In genomic region chr10:84938117-84938905, GRCh38 we compare ENCODE assay signal across 19 cellular contexts.
"Had no signal": no experiment of that assay in that cellular context is flagged by ENCODE, and none has a peak within 500 bp of the region (broad histone marks: within the 10 kb centered on the region; RNA-seq: fewer than 3 reads in every experiment).

No MANE protein-coding gene starts in this region.

- H3K9me3 ChIP-seq: psoas muscle, sigmoid colon, stomach, uterus had no signal

- H3K27ac ChIP-seq: neural progenitor cell, psoas muscle, sigmoid colon, stomach, uterus had no signal

- DNase-seq: activated CD4-positive, CD25-positive, alpha-beta regulatory T cell treated with anti-CD3 and anti-CD28 coated beads, Interleukin-2, amount 50 U/mL, for 72 hours; activated naive CD4-positive, alpha-beta T cell treated with Interleukin-2 at 50 U/mL for 16 hours; activated T-cell treated with anti-CD3 and anti-CD28 coated beads for 4 hours; aorta; effector memory CD4-positive, alpha-beta T cell; foreskin fibroblast; glutamatergic neuron; immature natural killer cell; naive B cell; psoas muscle; sigmoid colon; stimulated activated CD4-positive, alpha-beta T cell treated with anti-CD3 and anti-CD28 coated beads, Interleukin-12 subunit alpha, Interleukin-12 subunit beta, amount 100 ng/mL, for 4 hours; stimulated activated CD4-positive, alpha-beta T cell treated with anti-CD3 and anti-CD28 coated beads, Interleukin-2, amount 100 ng/mL, for 24 hours; stomach; T-helper 9 cell; uterus had no signal

- H3K36me3 ChIP-seq: neural progenitor cell, sigmoid colon, stomach, uterus had no signal

- H3K27ac Mint-ChIP-seq: activated T-helper 17 cell treated with anti-CD3 and anti-CD28 coated beads, Interleukin-2, amount 50 U/mL, for 72 hours; dendritic cell treated with granulocyte-macrophage colony-stimulating factor and Interleukin-4, amounts not matched to agents 40 ng/mL and 50 ng/mL, for 4 days; immature natural killer cell; naive B cell; neural progenitor cell had no signal

- H3K9ac ChIP-seq: neural progenitor cell had no signal

- H3K9me3 Mint-ChIP-seq: dendritic cell treated with granulocyte-macrophage colony-stimulating factor and Interleukin-4, amounts not matched to agents 40 ng/mL and 50 ng/mL, for 4 days; neural progenitor cell had no signal

- H3K4me3 Mint-ChIP-seq: activated T-helper 17 cell treated with anti-CD3 and anti-CD28 coated beads, Interleukin-2, amount 50 U/mL, for 72 hours; dendritic cell treated with granulocyte-macrophage colony-stimulating factor and Interleukin-4, amounts not matched to agents 40 ng/mL and 50 ng/mL, for 4 days; immature natural killer cell; naive B cell; neural progenitor cell had no signal

- H2AFZ ChIP-seq: neural progenitor cell had no signal

- H3K4me1 ChIP-seq: neural progenitor cell, psoas muscle, sigmoid colon, stomach, uterus had no signal

- H3K27me3 ChIP-seq: neural progenitor cell, sigmoid colon, stomach, uterus had no signal

- H3K4me2 ChIP-seq: neural progenitor cell had no signal

- H3K27me3 Mint-ChIP-seq: dendritic cell treated with granulocyte-macrophage colony-stimulating factor and Interleukin-4, amounts not matched to agents 40 ng/mL and 50 ng/mL, for 4 days had no signal

- H3K4me3 ChIP-seq: neural progenitor cell, psoas muscle, sigmoid colon, stomach, uterus had no signal

- H3K36me3 Mint-ChIP-seq: immature natural killer cell, naive B cell, neural progenitor cell had no signal

- H3K4me1 Mint-ChIP-seq: activated T-helper 17 cell treated with anti-CD3 and anti-CD28 coated beads, Interleukin-2, amount 50 U/mL, for 72 hours; immature natural killer cell; naive B cell had no signal

- ATAC-seq: activated T-helper 17 cell treated with anti-CD3 and anti-CD28 coated beads, Interleukin-2, amount 50 U/mL, for 72 hours; psoas muscle had no signal
